18 cellular contexts compared by ENCODE assay signal in genomic region chr18:45186832-45187231, GRCh38.
"Had no signal": no experiment of that assay in that cellular context is flagged by ENCODE, and none has a peak within 500 bp of the region (broad histone marks: within the 10 kb centered on the region; RNA-seq: fewer than 3 reads in every experiment).

No MANE protein-coding gene starts in this region.

- H3K9me3 ChIP-seq: SJCRH30 had no signal

- H3K27me3 ChIP-seq: SJCRH30 had no signal

- H3K36me3 ChIP-seq: SJCRH30 had no signal

- H3K27ac ChIP-seq: SJCRH30 had no signal

- DNase-seq: KBM-7, MV-4-11, NCI-H1092, NCI-H1436, NCI-H1694, NCI-H187 treated with DMSO at 0.1 percent for 48 hours, NCI-H2081, NCI-H2107, NCI-H2227 treated with DMSO at 0.1 percent for 48 hours, NCI-H524, NCI-H526 treated with DMSO at 0.1 percent for 48 hours, NCI-H774, PC-3, SHP77 treated with DMSO at 0.1 percent for 48 hours, SJCRH30 had no signal

- ATAC-seq: Panc1, PC-3, Right ventricle myocardium inferior, SK-N-SH treated with all-trans-retinoic acid at 6 μM for 48 hours had no signal

- H3K4me3 ChIP-seq: SJCRH30 had no signal
